ENCODE assay signal across 22 cellular contexts in genomic region chr14:22962061-22962676, GRCh38.
"Had no signal": no experiment of that assay in that cellular context is flagged by ENCODE, and none has a peak within 500 bp of the region (broad histone marks: within the 10 kb centered on the region; RNA-seq: fewer than 3 reads in every experiment).

No MANE protein-coding gene starts in this region.

- H3K4me1 Mint-ChIP-seq: nephron progenitor cell; stimulated activated memory B cell treated with anti-CD40 and anti-IgM and Interleukin-4, amounts not matched to agents 10 μg/mL and 1 μg/mL and 100 μg/mL, for 72 hours had no signal

- H3K79me2 ChIP-seq: parathyroid adenoma had no signal

- H3K36me3 ChIP-seq: heart left ventricle, prostate gland, spleen, tibial artery, upper lobe of left lung, uterus had no signal

- DNase-seq: effector memory CD4-positive, alpha-beta T cell; heart left ventricle; hippocampal formation; left colon; left ventricle myocardium superior; mesenchymal stem cell; midbrain; nephron progenitor cell; spleen; stimulated activated CD4-positive, alpha-beta T cell treated with anti-CD3 and anti-CD28 coated beads, Interleukin-15, amount 100 ng/mL, for 24 hours; stimulated activated CD4-positive, alpha-beta T cell treated with anti-CD3 and anti-CD28 coated beads, Interleukin-1b, Interleukin-23, amount 100 ng/mL, for 48 hours; stimulated activated CD4-positive, alpha-beta T cell treated with anti-CD3 and anti-CD28 coated beads, Interleukin-4, amount 100 ng/mL, for 24 hours; tibial artery; upper lobe of left lung; uterus had no signal

- H3K4me1 ChIP-seq: prostate gland, uterus had no signal

- FAIRE-seq: endometrium, frontal cortex had no signal

- H2AFZ ChIP-seq: parathyroid adenoma had no signal

- H3K36me3 Mint-ChIP-seq: stimulated activated memory B cell treated with anti-CD40 and anti-IgM and Interleukin-4, amounts not matched to agents 10 μg/mL and 1 μg/mL and 100 μg/mL, for 72 hours had no signal

- H3K9me3 ChIP-seq: heart left ventricle, prostate gland, spleen, tibial artery, upper lobe of left lung, uterus had no signal

- H3K9ac ChIP-seq: parathyroid adenoma had no signal

- H3K27ac ChIP-seq: heart left ventricle, parathyroid adenoma, prostate gland, spleen, tibial artery, upper lobe of left lung, uterus had no signal

- H3K9me3 Mint-ChIP-seq: nephron progenitor cell; stimulated activated memory B cell treated with anti-CD40 and anti-IgM and Interleukin-4, amounts not matched to agents 10 μg/mL and 1 μg/mL and 100 μg/mL, for 72 hours; stimulated activated naive CD8-positive, alpha-beta T cell treated with anti-CD3 and anti-CD28 coated beads, Interleukin-15, Interleukin-2, amounts not matched to agents 100 ng/mL and 50 ng/mL, for 24 hours had no signal

- H3K27me3 ChIP-seq: heart left ventricle, spleen, tibial artery, upper lobe of left lung, uterus had no signal

- H3K4me3 Mint-ChIP-seq: nephron progenitor cell; stimulated activated memory B cell treated with anti-CD40 and anti-IgM and Interleukin-4, amounts not matched to agents 10 μg/mL and 1 μg/mL and 100 μg/mL, for 72 hours; stimulated activated naive CD8-positive, alpha-beta T cell treated with anti-CD3 and anti-CD28 coated beads, Interleukin-15, Interleukin-2, amounts not matched to agents 100 ng/mL and 50 ng/mL, for 24 hours had no signal

- H3K27me3 Mint-ChIP-seq: stimulated activated memory B cell treated with anti-CD40 and anti-IgM and Interleukin-4, amounts not matched to agents 10 μg/mL and 1 μg/mL and 100 μg/mL, for 72 hours; stimulated activated naive CD8-positive, alpha-beta T cell treated with anti-CD3 and anti-CD28 coated beads, Interleukin-15, Interleukin-2, amounts not matched to agents 100 ng/mL and 50 ng/mL, for 24 hours had no signal

- H3K4me3 ChIP-seq: heart left ventricle, lung, prostate gland, spleen, tibial artery, upper lobe of left lung, uterus had no signal

- H3K27ac Mint-ChIP-seq: nephron progenitor cell; stimulated activated memory B cell treated with anti-CD40 and anti-IgM and Interleukin-4, amounts not matched to agents 10 μg/mL and 1 μg/mL and 100 μg/mL, for 72 hours; stimulated activated naive CD8-positive, alpha-beta T cell treated with anti-CD3 and anti-CD28 coated beads, Interleukin-15, Interleukin-2, amounts not matched to agents 100 ng/mL and 50 ng/mL, for 24 hours had no signal
